ENCODE assay signal across 1 cellular context in the genomic region with DNA sequence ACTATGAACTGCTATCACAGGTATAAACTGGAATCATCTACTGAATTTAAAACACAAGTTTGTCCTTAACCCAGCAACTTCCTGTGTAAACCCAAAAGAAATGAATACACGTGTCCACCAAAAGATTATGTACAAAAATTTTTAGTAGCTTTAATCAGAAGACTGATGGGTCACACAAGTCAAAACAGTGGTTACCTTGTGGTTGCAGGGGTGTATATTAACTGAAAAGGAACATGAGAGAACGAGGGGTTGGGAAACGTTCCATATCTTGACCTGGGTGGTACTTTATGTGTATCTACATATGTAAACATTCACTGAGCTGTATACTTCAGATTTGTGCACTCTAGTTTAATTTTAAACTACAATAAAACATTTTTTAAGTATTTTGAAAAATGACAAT.
TF ChIP-seq lines count a peak whose summit lies in the region.

No MANE protein-coding gene starts in this region.

TF ChIP-seq in WTC11, 78 proteins besides CTCF, POLR2A, EP300 and RAD21 (continued from another document):
- TF ChIP-seq USF2 (CRISPR knock-in tag; IDR thresholded peaks at IDR 0.05) (no peak), GRHL2 (CRISPR knock-in tag; IDR thresholded peaks at IDR 0.05; ENCODE audit: insufficient replicate concordance, severe bottlenecking) (no peak), ELF4 (CRISPR knock-in tag; IDR thresholded peaks at IDR 0.05; ENCODE audit: low read depth) (no peak)
